1 cellular context compared by ENCODE assay signal in the genomic region with DNA sequence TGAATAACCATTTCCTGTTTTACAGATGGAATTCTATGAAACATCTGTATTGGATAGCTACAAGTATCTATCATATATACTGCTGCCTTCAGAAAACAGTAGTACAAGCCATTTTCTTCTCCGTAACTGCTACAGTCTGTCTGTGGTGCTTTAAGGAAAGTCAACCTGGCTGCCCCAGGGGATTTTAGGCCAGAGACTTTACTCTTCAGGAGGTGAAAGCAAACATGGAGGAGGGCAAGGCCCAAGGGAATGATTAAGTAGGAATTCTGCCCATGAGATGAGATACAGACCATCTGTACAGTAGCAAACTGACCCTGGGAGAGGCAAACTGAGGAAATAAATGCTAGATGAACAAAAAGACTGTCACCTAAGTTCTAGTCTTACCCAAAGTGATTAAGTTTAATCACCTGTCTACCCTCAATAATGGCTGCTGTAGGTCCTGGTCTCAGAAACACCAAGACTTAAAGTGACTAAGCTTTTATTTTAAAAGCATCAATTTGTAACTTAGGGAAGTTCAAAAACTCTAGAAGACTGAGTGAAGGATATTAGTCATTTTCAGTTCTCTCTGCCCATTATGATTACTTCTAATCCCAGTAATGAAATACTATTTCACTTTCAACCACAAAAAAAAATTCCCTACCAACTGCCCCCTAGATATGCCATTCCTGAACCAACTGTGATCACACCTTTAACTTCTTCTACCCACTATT.
TF ChIP-seq lines count a peak whose summit lies in the region.

No MANE protein-coding gene starts in this region.

TF ChIP-seq in GM23338, 12 proteins besides CTCF, POLR2A, EP300 and RAD21 (continued from another document):
- TF ChIP-seq, protein P1, sequence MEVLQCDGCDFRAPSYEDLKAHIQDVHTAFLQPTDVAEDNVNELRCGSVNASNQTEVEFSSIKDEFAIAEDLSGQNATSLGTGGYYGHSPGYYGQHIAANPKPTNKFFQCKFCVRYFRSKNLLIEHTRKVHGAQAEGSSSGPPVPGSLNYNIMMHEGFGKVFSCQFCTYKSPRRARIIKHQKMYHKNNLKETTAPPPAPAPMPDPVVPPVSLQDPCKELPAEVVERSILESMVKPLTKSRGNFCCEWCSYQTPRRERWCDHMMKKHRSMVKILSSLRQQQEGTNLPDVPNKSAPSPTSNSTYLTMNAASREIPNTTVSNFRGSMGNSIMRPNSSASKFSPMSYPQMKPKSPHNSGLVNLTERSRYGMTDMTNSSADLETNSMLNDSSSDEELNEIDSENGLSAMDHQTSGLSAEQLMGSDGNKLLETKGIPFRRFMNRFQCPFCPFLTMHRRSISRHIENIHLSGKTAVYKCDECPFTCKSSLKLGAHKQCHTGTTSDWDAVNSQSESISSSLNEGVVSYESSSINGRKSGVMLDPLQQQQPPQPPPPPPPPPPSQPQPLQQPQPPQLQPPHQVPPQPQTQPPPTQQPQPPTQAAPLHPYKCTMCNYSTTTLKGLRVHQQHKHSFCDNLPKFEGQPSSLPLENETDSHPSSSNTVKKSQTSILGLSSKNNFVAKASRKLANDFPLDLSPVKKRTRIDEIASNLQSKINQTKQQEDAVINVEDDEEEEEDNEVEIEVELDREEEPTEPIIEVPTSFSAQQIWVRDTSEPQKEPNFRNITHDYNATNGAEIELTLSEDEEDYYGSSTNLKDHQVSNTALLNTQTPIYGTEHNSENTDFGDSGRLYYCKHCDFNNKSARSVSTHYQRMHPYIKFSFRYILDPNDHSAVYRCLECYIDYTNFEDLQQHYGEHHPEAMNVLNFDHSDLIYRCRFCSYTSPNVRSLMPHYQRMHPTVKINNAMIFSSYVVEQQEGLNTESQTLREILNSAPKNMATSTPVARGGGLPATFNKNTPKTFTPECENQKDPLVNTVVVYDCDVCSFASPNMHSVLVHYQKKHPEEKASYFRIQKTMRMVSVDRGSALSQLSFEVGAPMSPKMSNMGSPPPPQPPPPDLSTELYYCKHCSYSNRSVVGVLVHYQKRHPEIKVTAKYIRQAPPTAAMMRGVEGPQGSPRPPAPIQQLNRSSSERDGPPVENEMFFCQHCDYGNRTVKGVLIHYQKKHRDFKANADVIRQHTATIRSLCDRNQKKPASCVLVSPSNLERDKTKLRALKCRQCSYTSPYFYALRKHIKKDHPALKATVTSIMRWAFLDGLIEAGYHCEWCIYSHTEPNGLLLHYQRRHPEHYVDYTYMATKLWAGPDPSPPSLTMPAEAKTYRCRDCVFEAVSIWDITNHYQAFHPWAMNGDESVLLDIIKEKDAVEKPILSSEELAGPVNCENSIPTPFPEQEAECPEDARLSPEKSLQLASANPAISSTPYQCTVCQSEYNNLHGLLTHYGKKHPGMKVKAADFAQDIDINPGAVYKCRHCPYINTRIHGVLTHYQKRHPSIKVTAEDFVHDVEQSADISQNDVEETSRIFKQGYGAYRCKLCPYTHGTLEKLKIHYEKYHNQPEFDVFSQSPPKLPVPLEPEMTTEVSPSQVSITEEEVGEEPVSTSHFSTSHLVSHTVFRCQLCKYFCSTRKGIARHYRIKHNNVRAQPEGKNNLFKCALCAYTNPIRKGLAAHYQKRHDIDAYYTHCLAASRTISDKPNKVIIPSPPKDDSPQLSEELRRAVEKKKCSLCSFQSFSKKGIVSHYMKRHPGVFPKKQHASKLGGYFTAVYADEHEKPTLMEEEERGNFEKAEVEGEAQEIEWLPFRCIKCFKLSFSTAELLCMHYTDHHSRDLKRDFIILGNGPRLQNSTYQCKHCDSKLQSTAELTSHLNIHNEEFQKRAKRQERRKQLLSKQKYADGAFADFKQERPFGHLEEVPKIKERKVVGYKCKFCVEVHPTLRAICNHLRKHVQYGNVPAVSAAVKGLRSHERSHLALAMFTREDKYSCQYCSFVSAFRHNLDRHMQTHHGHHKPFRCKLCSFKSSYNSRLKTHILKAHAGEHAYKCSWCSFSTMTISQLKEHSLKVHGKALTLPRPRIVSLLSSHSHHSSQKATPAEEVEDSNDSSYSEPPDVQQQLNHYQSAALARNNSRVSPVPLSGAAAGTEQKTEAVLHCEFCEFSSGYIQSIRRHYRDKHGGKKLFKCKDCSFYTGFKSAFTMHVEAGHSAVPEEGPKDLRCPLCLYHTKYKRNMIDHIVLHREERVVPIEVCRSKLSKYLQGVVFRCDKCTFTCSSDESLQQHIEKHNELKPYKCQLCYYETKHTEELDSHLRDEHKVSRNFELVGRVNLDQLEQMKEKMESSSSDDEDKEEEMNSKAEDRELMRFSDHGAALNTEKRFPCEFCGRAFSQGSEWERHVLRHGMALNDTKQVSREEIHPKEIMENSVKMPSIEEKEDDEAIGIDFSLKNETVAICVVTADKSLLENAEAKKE (CRISPR knock-in tag; IDR thresholded peaks at IDR 0.05) = no peak
- no peak for TF ChIP-seq ZNF331 (CRISPR knock-in tag; IDR thresholded peaks at IDR 0.05; ENCODE audit: low read depth)
- TF ChIP-seq, protein P2, sequence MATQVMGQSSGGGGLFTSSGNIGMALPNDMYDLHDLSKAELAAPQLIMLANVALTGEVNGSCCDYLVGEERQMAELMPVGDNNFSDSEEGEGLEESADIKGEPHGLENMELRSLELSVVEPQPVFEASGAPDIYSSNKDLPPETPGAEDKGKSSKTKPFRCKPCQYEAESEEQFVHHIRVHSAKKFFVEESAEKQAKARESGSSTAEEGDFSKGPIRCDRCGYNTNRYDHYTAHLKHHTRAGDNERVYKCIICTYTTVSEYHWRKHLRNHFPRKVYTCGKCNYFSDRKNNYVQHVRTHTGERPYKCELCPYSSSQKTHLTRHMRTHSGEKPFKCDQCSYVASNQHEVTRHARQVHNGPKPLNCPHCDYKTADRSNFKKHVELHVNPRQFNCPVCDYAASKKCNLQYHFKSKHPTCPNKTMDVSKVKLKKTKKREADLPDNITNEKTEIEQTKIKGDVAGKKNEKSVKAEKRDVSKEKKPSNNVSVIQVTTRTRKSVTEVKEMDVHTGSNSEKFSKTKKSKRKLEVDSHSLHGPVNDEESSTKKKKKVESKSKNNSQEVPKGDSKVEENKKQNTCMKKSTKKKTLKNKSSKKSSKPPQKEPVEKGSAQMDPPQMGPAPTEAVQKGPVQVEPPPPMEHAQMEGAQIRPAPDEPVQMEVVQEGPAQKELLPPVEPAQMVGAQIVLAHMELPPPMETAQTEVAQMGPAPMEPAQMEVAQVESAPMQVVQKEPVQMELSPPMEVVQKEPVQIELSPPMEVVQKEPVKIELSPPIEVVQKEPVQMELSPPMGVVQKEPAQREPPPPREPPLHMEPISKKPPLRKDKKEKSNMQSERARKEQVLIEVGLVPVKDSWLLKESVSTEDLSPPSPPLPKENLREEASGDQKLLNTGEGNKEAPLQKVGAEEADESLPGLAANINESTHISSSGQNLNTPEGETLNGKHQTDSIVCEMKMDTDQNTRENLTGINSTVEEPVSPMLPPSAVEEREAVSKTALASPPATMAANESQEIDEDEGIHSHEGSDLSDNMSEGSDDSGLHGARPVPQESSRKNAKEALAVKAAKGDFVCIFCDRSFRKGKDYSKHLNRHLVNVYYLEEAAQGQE (IDR thresholded peaks at IDR 0.05; ENCODE audit: unreplicated experiment) = no peak
- no peak for TF ChIP-seq JUNB (IDR thresholded peaks at IDR 0.05; ENCODE audit: unreplicated experiment)
